ENCODE assay signal across 1 cellular context in the genomic region with DNA sequence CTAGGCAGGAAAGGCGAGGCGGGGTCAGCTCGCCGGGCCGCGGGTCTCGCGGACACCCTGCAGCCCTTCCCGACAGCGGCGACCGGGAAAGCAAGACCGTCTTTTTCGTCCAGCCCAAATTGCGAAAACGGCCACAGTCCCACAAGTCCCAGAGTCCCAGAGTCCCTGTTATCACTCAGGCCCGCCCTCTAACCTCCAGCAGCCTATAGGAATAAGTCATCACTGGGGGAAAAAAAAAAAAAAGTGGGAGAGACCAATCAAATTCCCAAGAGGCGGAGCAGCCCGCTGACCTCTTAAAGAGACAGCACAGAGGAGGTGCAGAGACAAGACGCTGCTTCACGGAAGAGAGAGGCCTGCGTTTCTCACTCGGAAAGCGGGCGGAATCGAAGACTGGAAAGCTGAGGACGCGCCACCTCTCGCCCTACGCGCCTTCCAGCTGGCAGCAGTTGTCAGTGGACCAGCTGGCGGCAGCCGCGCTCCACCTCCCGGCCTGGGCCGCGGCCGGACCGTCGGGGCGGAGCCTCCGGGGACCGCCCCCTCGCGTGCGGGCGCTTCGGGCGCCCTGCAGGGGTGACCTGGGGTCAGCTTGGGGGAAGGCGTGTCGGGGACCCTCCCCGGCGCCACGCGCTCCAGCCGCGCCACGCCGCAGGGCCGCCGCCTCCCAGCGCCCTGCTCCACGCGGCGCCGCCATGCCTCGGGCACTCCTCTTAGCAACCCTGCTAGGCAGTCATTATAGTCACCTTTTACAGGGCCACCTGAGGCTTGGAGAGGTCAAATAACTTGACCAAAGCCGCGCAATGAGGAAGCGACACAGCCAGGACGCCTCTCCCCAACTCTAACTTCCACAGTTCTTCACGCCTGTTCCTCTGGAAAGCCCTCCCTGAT.
TF ChIP-seq lines count a peak whose summit lies in the region.

A gene (minus strand): TSS at position 141 of the 885 bp plus-strand sequence. CDS start 10,587 bp downstream, outside the sequence.

TF ChIP-seq in HepG2, 621 proteins besides CTCF, POLR2A, EP300 and RAD21 (continued from another document and continues in another):
- TF ChIP-seq, protein P1, sequence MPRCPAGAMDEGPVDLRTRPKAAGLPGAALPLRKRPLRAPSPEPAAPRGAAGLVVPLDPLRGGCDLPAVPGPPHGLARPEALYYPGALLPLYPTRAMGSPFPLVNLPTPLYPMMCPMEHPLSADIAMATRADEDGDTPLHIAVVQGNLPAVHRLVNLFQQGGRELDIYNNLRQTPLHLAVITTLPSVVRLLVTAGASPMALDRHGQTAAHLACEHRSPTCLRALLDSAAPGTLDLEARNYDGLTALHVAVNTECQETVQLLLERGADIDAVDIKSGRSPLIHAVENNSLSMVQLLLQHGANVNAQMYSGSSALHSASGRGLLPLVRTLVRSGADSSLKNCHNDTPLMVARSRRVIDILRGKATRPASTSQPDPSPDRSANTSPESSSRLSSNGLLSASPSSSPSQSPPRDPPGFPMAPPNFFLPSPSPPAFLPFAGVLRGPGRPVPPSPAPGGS (CRISPR knock-in tag; IDR thresholded peaks at IDR 0.05), result no peak
- TF ChIP-seq, protein P2, sequence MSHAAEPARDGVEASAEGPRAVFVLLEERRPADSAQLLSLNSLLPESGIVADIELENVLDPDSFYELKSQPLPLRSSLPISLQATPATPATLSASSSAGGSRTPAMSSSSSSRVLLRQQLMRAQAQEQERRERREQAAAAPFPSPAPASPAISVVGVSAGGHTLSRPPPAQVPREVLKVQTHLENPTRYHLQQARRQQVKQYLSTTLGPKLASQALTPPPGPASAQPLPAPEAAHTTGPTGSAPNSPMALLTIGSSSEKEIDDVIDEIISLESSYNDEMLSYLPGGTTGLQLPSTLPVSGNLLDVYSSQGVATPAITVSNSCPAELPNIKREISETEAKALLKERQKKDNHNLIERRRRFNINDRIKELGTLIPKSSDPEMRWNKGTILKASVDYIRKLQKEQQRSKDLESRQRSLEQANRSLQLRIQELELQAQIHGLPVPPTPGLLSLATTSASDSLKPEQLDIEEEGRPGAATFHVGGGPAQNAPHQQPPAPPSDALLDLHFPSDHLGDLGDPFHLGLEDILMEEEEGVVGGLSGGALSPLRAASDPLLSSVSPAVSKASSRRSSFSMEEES (CRISPR knock-in tag; IDR thresholded peaks at IDR 0.05), result no peak
- TF ChIP-seq ZFP37 (CRISPR knock-in tag; IDR thresholded peaks at IDR 0.05; ENCODE audit: borderline replicate concordance), result 0 out of 2 replicates have a peak, but pooled peaks have one; percentile 18
- TF ChIP-seq, protein P3, sequence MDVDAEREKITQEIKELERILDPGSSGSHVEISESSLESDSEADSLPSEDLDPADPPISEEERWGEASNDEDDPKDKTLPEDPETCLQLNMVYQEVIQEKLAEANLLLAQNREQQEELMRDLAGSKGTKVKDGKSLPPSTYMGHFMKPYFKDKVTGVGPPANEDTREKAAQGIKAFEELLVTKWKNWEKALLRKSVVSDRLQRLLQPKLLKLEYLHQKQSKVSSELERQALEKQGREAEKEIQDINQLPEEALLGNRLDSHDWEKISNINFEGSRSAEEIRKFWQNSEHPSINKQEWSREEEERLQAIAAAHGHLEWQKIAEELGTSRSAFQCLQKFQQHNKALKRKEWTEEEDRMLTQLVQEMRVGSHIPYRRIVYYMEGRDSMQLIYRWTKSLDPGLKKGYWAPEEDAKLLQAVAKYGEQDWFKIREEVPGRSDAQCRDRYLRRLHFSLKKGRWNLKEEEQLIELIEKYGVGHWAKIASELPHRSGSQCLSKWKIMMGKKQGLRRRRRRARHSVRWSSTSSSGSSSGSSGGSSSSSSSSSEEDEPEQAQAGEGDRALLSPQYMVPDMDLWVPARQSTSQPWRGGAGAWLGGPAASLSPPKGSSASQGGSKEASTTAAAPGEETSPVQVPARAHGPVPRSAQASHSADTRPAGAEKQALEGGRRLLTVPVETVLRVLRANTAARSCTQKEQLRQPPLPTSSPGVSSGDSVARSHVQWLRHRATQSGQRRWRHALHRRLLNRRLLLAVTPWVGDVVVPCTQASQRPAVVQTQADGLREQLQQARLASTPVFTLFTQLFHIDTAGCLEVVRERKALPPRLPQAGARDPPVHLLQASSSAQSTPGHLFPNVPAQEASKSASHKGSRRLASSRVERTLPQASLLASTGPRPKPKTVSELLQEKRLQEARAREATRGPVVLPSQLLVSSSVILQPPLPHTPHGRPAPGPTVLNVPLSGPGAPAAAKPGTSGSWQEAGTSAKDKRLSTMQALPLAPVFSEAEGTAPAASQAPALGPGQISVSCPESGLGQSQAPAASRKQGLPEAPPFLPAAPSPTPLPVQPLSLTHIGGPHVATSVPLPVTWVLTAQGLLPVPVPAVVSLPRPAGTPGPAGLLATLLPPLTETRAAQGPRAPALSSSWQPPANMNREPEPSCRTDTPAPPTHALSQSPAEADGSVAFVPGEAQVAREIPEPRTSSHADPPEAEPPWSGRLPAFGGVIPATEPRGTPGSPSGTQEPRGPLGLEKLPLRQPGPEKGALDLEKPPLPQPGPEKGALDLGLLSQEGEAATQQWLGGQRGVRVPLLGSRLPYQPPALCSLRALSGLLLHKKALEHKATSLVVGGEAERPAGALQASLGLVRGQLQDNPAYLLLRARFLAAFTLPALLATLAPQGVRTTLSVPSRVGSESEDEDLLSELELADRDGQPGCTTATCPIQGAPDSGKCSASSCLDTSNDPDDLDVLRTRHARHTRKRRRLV (CRISPR knock-in tag; IDR thresholded peaks at IDR 0.05), result no peak
- TF ChIP-seq ARHGAP35 (CRISPR knock-in tag; IDR thresholded peaks at IDR 0.05; ENCODE audit: borderline replicate concordance), result no peak
- TF ChIP-seq ZNF251 (CRISPR knock-in tag; IDR thresholded peaks at IDR 0.05), result no peak
- TF ChIP-seq, protein P4, sequence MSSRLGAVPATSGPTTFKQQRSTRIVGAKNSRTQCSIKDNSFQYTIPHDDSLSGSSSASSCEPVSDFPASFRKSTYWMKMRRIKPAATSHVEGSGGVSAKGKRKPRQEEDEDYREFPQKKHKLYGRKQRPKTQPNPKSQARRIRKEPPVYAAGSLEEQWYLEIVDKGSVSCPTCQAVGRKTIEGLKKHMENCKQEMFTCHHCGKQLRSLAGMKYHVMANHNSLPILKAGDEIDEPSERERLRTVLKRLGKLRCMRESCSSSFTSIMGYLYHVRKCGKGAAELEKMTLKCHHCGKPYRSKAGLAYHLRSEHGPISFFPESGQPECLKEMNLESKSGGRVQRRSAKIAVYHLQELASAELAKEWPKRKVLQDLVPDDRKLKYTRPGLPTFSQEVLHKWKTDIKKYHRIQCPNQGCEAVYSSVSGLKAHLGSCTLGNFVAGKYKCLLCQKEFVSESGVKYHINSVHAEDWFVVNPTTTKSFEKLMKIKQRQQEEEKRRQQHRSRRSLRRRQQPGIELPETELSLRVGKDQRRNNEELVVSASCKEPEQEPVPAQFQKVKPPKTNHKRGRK (CRISPR knock-in tag; IDR thresholded peaks at IDR 0.05), result no peak
- no peak for TF ChIP-seq MBD4 (IDR thresholded peaks at IDR 0.05; ENCODE audit: borderline replicate concordance, low read length)
- peak; percentile 47 for TF ChIP-seq HNRNPK (IDR thresholded peaks at IDR 0.05; ENCODE audit: low read depth, low read length, poor library complexity, severe bottlenecking)
- peak; percentile 33; the same call in 1 of the 2 replicates for TF ChIP-seq ZNF556 (CRISPR knock-in tag; IDR thresholded peaks at IDR 0.05; ENCODE audit: borderline replicate concordance)
- no peak for TF ChIP-seq ZBTB7B (CRISPR knock-in tag; IDR thresholded peaks at IDR 0.05)
- peak; percentile 77 for TF ChIP-seq SALL2 (CRISPR knock-in tag; IDR thresholded peaks at IDR 0.05)
- TF ChIP-seq NFE2L1 (CRISPR knock-in tag; IDR thresholded peaks at IDR 0.05; ENCODE audit: borderline replicate concordance), result no peak
- TF ChIP-seq ZNF121 (CRISPR knock-in tag; IDR thresholded peaks at IDR 0.05), result 0 out of 2 replicates have a peak, but pooled peaks have one; percentile 13
- TF ChIP-seq MTF1 (CRISPR knock-in tag; IDR thresholded peaks at IDR 0.05), result no peak
- TF ChIP-seq, protein P5, sequence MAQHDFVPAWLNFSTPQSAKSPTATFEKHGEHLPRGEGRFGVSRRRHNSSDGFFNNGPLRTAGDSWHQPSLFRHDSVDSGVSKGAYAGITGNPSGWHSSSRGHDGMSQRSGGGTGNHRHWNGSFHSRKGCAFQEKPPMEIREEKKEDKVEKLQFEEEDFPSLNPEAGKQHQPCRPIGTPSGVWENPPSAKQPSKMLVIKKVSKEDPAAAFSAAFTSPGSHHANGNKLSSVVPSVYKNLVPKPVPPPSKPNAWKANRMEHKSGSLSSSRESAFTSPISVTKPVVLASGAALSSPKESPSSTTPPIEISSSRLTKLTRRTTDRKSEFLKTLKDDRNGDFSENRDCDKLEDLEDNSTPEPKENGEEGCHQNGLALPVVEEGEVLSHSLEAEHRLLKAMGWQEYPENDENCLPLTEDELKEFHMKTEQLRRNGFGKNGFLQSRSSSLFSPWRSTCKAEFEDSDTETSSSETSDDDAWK (CRISPR knock-in tag; IDR thresholded peaks at IDR 0.05), result no peak
- TF ChIP-seq, protein P6, sequence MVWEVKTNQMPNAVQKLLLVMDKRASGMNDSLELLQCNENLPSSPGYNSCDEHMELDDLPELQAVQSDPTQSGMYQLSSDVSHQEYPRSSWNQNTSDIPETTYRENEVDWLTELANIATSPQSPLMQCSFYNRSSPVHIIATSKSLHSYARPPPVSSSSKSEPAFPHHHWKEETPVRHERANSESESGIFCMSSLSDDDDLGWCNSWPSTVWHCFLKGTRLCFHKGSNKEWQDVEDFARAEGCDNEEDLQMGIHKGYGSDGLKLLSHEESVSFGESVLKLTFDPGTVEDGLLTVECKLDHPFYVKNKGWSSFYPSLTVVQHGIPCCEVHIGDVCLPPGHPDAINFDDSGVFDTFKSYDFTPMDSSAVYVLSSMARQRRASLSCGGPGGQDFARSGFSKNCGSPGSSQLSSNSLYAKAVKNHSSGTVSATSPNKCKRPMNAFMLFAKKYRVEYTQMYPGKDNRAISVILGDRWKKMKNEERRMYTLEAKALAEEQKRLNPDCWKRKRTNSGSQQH (CRISPR knock-in tag; IDR thresholded peaks at IDR 0.05; ENCODE audit: low read depth), result 0 out of 2 replicates have a peak, but pooled peaks have one; percentile 44
- TF ChIP-seq MAF1 (CRISPR knock-in tag; IDR thresholded peaks at IDR 0.05; ENCODE audit: borderline replicate concordance), result no peak
- TF ChIP-seq RFX5 (IDR thresholded peaks at IDR 0.05; ENCODE audit: low read depth, low read length), result no peak
- TF ChIP-seq, protein P7, sequence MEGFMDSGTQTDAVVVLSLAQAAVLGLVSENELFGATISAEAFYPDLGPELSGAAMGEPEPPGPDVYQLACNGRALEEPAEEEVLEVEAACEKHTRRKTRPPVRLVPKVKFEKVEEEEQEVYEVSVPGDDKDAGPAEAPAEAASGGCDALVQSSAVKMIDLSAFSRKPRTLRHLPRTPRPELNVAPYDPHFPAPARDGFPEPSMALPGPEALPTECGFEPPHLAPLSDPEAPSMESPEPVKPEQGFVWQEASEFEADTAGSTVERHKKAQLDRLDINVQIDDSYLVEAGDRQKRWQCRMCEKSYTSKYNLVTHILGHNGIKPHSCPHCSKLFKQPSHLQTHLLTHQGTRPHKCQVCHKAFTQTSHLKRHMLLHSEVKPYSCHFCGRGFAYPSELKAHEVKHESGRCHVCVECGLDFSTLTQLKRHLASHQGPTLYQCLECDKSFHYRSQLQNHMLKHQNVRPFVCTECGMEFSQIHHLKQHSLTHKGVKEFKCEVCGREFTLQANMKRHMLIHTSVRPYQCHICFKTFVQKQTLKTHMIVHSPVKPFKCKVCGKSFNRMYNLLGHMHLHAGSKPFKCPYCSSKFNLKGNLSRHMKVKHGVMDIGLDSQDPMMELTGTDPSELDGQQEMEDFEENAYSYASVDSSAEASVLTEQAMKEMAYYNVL (CRISPR knock-in tag; IDR thresholded peaks at IDR 0.05; ENCODE audit: borderline replicate concordance), result no peak
- TF ChIP-seq NCOA5 (CRISPR knock-in tag; IDR thresholded peaks at IDR 0.05), result no peak
- peak; percentile 73; the same call in 1 of the 2 replicates for TF ChIP-seq POLR2AphosphoS5 (IDR thresholded peaks at IDR 0.05; ENCODE audit: low read depth, low read length)
- no peak; the same call in 1 of the 2 replicates for TF ChIP-seq ZNF101 (CRISPR knock-in tag; IDR thresholded peaks at IDR 0.05; ENCODE audit: borderline replicate concordance, low read depth)
- no peak for TF ChIP-seq BRCA1 (CRISPR knock-in tag; IDR thresholded peaks at IDR 0.05)
- peak; percentile 68 for TF ChIP-seq HDAC1 (CRISPR knock-in tag; IDR thresholded peaks at IDR 0.05)
- TF ChIP-seq, protein P8, sequence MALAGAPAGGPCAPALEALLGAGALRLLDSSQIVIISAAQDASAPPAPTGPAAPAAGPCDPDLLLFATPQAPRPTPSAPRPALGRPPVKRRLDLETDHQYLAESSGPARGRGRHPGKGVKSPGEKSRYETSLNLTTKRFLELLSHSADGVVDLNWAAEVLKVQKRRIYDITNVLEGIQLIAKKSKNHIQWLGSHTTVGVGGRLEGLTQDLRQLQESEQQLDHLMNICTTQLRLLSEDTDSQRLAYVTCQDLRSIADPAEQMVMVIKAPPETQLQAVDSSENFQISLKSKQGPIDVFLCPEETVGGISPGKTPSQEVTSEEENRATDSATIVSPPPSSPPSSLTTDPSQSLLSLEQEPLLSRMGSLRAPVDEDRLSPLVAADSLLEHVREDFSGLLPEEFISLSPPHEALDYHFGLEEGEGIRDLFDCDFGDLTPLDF (CRISPR knock-in tag; IDR thresholded peaks at IDR 0.05), result no peak; the same call in 1 of the 2 replicates
- TF ChIP-seq ZBTB42 (CRISPR knock-in tag; IDR thresholded peaks at IDR 0.05), result no peak; the same call in 1 of the 2 replicates
